Comparison of ENCODE assay signal across 8 cellular contexts in genomic region chr6:167288712-167289225, GRCh38. TPM values are rescaled to one million over a fixed set of nuclear protein-coding genes. Genes with fewer than 3 reads are reported as not detected.
DNase-seq lines count a peak whose midpoint lies in the region; ATAC-seq and TF ChIP-seq lines count a peak whose summit lies in the region.
"Not testable (repeated sequence)": the region's sequence is repeated elsewhere in the genome, so short reads cannot be mapped to it uniquely, and the experiment has no call there.

No MANE protein-coding gene starts in this region.

- not testable (repeated sequence) for H3K9ac ChIP-seq in Karpas-422 (ENCODE audit: low read length); PC-3 (ENCODE audit: low read length)

- WGBS in transverse colon (ENCODE audit: low coverage in 1 of 2), 2 donors: 19% methylated on average over 14 of the region's 14 CpGs; no CpG with 5 or more reads in 1 of the 2 donors

- POLR2A ChIA-PET in PC-3 (lab: Charles Lee; ENCODE audit: unreplicated experiment): not testable (repeated sequence)

- H3K36me3 Mint-ChIP-seq in GM23338 (ENCODE audit: low read depth); nephron (ENCODE audit: low read depth): not testable (repeated sequence)

- ATAC-seq in GM23338: peak; percentile 85
- ATAC-seq in PC-3: peak; percentile 75

- H3K4me2 ChIP-seq in GM23338: 0 out of 2 replicates have a peak overlapping the region, but pooled peaks have one; percentile 3
- H3K4me2 ChIP-seq in Karpas-422 (ENCODE audit: low read depth, low read length, poor library complexity, severe bottlenecking); PC-3 (ENCODE audit: low read length): not testable (repeated sequence)

- H3K4me3 ChIP-seq in GM23338; Karpas-422 (ENCODE audit: low read length); PC-3 (ENCODE audit: low read length); transverse colon: not testable (repeated sequence)

- in situ Hi-C loops in transverse colon (cut with MboI; ENCODE audit: low pct_ligation_motif_present in 1 of 4, low pct_unique_long_range_greater_than_20kb in 1 of 4, low sequenced_read_pairs in 3 of 4): loop anchor here in 1 of 4 donors (10.0 kb wide), 1 partner anchor 64 kb away; no protein-coding TSS in a partner anchor

- BruUV-seq in PC-3 (replicated peaks; lab: Mats Ljungman, UMichigan): not testable (repeated sequence)

- H3F3A ChIP-seq in GM23338 (replicated peaks; ENCODE audit: low read depth); PC-3 (ENCODE audit: low read length, unreplicated experiment): not testable (repeated sequence)

- peak; percentile 28 for TF ChIP-seq CTCF in GM10266 (IDR thresholded peaks at IDR 0.05; ENCODE audit: control insufficient read depth, insufficient read depth, low read depth, missing control alignments)
- TF ChIP-seq CTCF in GM23338 (conservative IDR thresholded peaks at IDR 0.05; ENCODE audit: low read depth in 2 of 2): peak; percentile 41 to 50
- peak; percentile 49; the same call in 1 of the 2 replicates for TF ChIP-seq CTCF in PC-3 (conservative IDR thresholded peaks at IDR 0.05; ENCODE audit: low read depth, low read length)
- peak; percentile 67 to 76 (median 75) for TF ChIP-seq CTCF in nephron (IDR thresholded peaks at IDR 0.05; ENCODE audit: unreplicated experiment in 3 of 3)
- TF ChIP-seq CTCF in transverse colon (IDR thresholded peaks at IDR 0.05): peak; percentile 41 to 61 (median 60)

- not testable (repeated sequence) for TF ChIP-seq POLR2A in transverse colon (IDR thresholded peaks at IDR 0.05)

- H2AFZ ChIP-seq in GM23338; Karpas-422 (ENCODE audit: low read length); PC-3 (ENCODE audit: low read length): not testable (repeated sequence)

- not testable (repeated sequence) for H3K27ac ChIP-seq in GM23338 (ENCODE audit: low read depth); Karpas-422 (ENCODE audit: low read length); PC-3 (ENCODE audit: low read length); transverse colon

- H3K79me2 ChIP-seq in GM23338 (replicated peaks; ENCODE audit: insufficient read depth); Karpas-422 (ENCODE audit: low read length); PC-3 (ENCODE audit: low read length): not testable (repeated sequence)

- H3K27ac Mint-ChIP-seq in GM23338: not testable (repeated sequence)
- H3K27ac Mint-ChIP-seq in nephron: peak overlapping the region; percentile 29 to 73 (median 55)

- H3K4me1 ChIP-seq in GM23338 (ENCODE audit: insufficient read depth); Karpas-422 (ENCODE audit: low read length); PC-3 (ENCODE audit: insufficient read depth, low read length); transverse colon: not testable (repeated sequence)

- H3K9me2 ChIP-seq in GM23338 (ENCODE audit: insufficient read depth); Karpas-422 (replicated peaks; ENCODE audit: insufficient read depth, low read length); PC-3 (replicated peaks; ENCODE audit: low read length): not testable (repeated sequence)

- DNase-seq in GM10266 (ENCODE audit: extremely low spot score): not testable (repeated sequence)
- DNase-seq in GM23338 (ENCODE audit: low spot score): peak; percentile 52
- DNase-seq in Karpas-422: peak; percentile 67
- peak; percentile 24 for DNase-seq in PC-3
- peak; percentile 32 for DNase-seq in activated naive CD4-positive, alpha-beta T cell treated with Interleukin-2 at 50 U/mL for 16 hours
- peak; percentile 9 for DNase-seq in foreskin melanocyte
- peak; percentile 27 for DNase-seq in transverse colon

- not testable (repeated sequence) for TF ChIP-seq EP300 in transverse colon (IDR thresholded peaks at IDR 0.05; ENCODE audit: low read depth)

- intact Hi-C loops in PC-3 (cut with micrococcal nuclease); transverse colon (cut with DNase I; ENCODE audit: low total_unique reads): not testable (repeated sequence)

- H4K20me1 ChIP-seq in GM23338 (replicated peaks; ENCODE audit: insufficient read depth); Karpas-422 (ENCODE audit: insufficient read depth, low read depth, low read length); PC-3 (ENCODE audit: low read length): not testable (repeated sequence)

- H3K9me3 ChIP-seq in Karpas-422 (ENCODE audit: low read length); PC-3 (ENCODE audit: low read length); transverse colon: not testable (repeated sequence)

- not testable (repeated sequence) for H3K27me3 ChIP-seq in GM23338 (ENCODE audit: insufficient read depth); Karpas-422 (ENCODE audit: low read length); transverse colon
- 0 out of 2 replicates have a peak, but pooled peaks cover 19% of the 10 kb centered on the region for H3K27me3 ChIP-seq in PC-3 (ENCODE audit: low read length)

- CTCF ChIA-PET in PC-3 (lab: Charles Lee): not testable (repeated sequence)

- not testable (repeated sequence) for H3K9me3 Mint-ChIP-seq in GM23338, nephron

- not testable (repeated sequence) for H3K27me3 Mint-ChIP-seq in GM23338 (ENCODE audit: insufficient read depth, low read depth, poor library complexity); nephron (ENCODE audit: low read depth)

- H3K4me1 Mint-ChIP-seq in GM23338 (peaks cover 26% of the 10 kb centered on the region), nephron (peaks cover 20% of the 10 kb centered on the region)

- H3K4me3 Mint-ChIP-seq in GM23338, nephron: not testable (repeated sequence)

- not testable (repeated sequence) for H3K36me3 ChIP-seq in GM23338 (ENCODE audit: insufficient read depth); Karpas-422 (ENCODE audit: insufficient read depth, low read length); PC-3 (ENCODE audit: low read depth, low read length); transverse colon

RNA-seq across cellular contexts. Expression of gene UNC93A, which starts 2.3 kb away (rescaled TPM):
- 0.28 TPM in 1 of 2 replicates, not detected in the other for total RNA-seq in GM23338 (2014; rRNA removed; shearing (Covaris generic))
- polyA plus RNA-seq in GM23338 (2016; fragmentation: Nextera tagmentation; extraction: Ambion mirVana): 0.18 and 0.47 TPM in 2 replicates
- total RNA-seq in Karpas-422 (2014; rRNA removed; shearing (Covaris generic); ENCODE audit: low replicate concordance): not detected in 2 replicates
- total RNA-seq in PC-3 (2014; rRNA removed): not detected in 2 replicates
- not detected for total RNA-seq in transverse colon

RNA-seq across cellular contexts. Expression of gene TTLL2, which starts 36.1 kb away (rescaled TPM):
- total RNA-seq in GM23338 (2014; rRNA removed; shearing (Covaris generic)): not detected in 2 replicates
- 0.14 TPM in 1 of 2 replicates, not detected in the other for polyA plus RNA-seq in GM23338 (2016; fragmentation: Nextera tagmentation; extraction: Ambion mirVana)
- not detected in 2 replicates for total RNA-seq in Karpas-422 (2014; rRNA removed; shearing (Covaris generic); ENCODE audit: low replicate concordance)
- not detected in 2 replicates for total RNA-seq in PC-3 (2014; rRNA removed)
- not detected for total RNA-seq in transverse colon
